ENCODE assay signal across 8 cellular contexts in genomic region chr13:110593430-110594130, GRCh38. TPM values are rescaled to one million over a fixed set of nuclear protein-coding genes. Genes with fewer than 3 reads are reported as not detected.
DNase-seq lines count a peak whose midpoint lies in the region; ATAC-seq and TF ChIP-seq lines count a peak whose summit lies in the region.

No MANE protein-coding gene starts in this region.

- DNase-seq in A172 (ENCODE audit: low spot score) = peak; percentile 72
- peak; percentile 73 for DNase-seq in ELR (ENCODE audit: low read depth)
- peak; percentile 86 to 89 for DNase-seq in Kasumi-1 (lab: John Stamatoyannopoulos, UW)
- DNase-seq in SK-N-SH = peak; percentile 80
- peak; percentile 75 for DNase-seq in fibroblast of mammary gland (ENCODE audit: low read depth)
- DNase-seq in neural progenitor cell (ENCODE audit: low spot score) = peak; percentile 65
- DNase-seq in retina = no peak

- H3K36me3 Mint-ChIP-seq in neural progenitor cell = no peaks in the 10 kb centered on the region

- CTCF ChIA-PET in SK-N-SH (lab: Yijun Ruan, JAX) = interaction anchor here (0.6 to 2.7 kb wide), 37 partner anchors 9 to 473 kb away, joined by 3 to 16 read pairs (median 4); partner anchors contain the start of genes NAXD and RAB20

- H3K4me2 ChIP-seq in SK-N-SH (no peak overlapping the region), neural progenitor cell (no peak overlapping the region)

- POLR2A ChIA-PET in SK-N-SH (lab: Yijun Ruan, JAX) = interaction anchor here (1.0 kb wide), 1 partner anchor 122 kb away, joined by 10 read pairs; no protein-coding TSS in a partner anchor

- no peaks in the 10 kb centered on the region for H3K9me3 Mint-ChIP-seq in neural progenitor cell

- H3K27me3 Mint-ChIP-seq in neural progenitor cell (ENCODE audit: insufficient read depth, low read depth) = peaks cover 3% of the 10 kb centered on the region

- H3K36me3 ChIP-seq in SK-N-SH (replicated peaks in 1 of 2; ENCODE audit: control insufficient read depth in 1 of 2, insufficient read depth in 2 of 2, low read length in 1 of 2) (no peaks in the 10 kb centered on the region), neural progenitor cell (no peaks in the 10 kb centered on the region)

- no peak for TF ChIP-seq EP300 in SK-N-SH (IDR thresholded peaks at IDR 0.05; ENCODE audit: borderline replicate concordance in 1 of 2, low read depth in 1 of 2, low read length in 1 of 2)

- H3K9me2 ChIP-seq in SK-N-SH = no peaks in the 10 kb centered on the region

- H3F3A ChIP-seq in SK-N-SH (replicated peaks; ENCODE audit: insufficient read depth) = peaks cover 3% of the 10 kb centered on the region
- peaks cover 3% of the 10 kb centered on the region for H3F3A ChIP-seq in neural progenitor cell (ENCODE audit: low read depth)

- no peaks in the 10 kb centered on the region for H3K4me1 Mint-ChIP-seq in neural progenitor cell

- H3K79me2 ChIP-seq in SK-N-SH (ENCODE audit: insufficient read depth) (no peaks in the 10 kb centered on the region), neural progenitor cell (ENCODE audit: low read depth) (no peaks in the 10 kb centered on the region)

- H3K4me3 Mint-ChIP-seq in neural progenitor cell = no peak overlapping the region

- H2AFZ ChIP-seq in SK-N-SH (ENCODE audit: low read depth) (peak overlapping the region; percentile 58; the same call in 1 of the 2 replicates), neural progenitor cell (replicated peaks) (no peak overlapping the region)

- 47% methylated on average over 6 of the region's 6 CpGs for WGBS in SK-N-SH (ENCODE audit: low lambda C conversion rate)

- H4K20me1 ChIP-seq in SK-N-SH (ENCODE audit: insufficient read depth) (no peaks in the 10 kb centered on the region), neural progenitor cell (ENCODE audit: low read depth) (no peaks in the 10 kb centered on the region)

- H3K9ac ChIP-seq in SK-N-SH = no peak overlapping the region
- H3K9ac ChIP-seq in neural progenitor cell = no peak overlapping the region

- no peak overlapping the region for H3K27ac ChIP-seq in SK-N-SH (ENCODE audit: low read depth in 2 of 2, low read length in 1 of 2)
- no peak overlapping the region for H3K27ac ChIP-seq in neural progenitor cell

- ATAC-seq in GM21723 (IDR thresholded peaks at IDR 0.05; ENCODE audit: unreplicated experiment) = peak; percentile 89

- H3K4me3 ChIP-seq in SK-N-SH (ENCODE audit: low read depth in 2 of 2, low read length in 1 of 2) (no peak overlapping the region), fibroblast of mammary gland (ENCODE audit: control insufficient read depth, low read depth, low read length) (no peak overlapping the region), neural progenitor cell (no peak overlapping the region)

- no peaks in the 10 kb centered on the region for H3K9me3 ChIP-seq in SK-N-SH
- no peaks in the 10 kb centered on the region for H3K9me3 ChIP-seq in neural progenitor cell (ENCODE audit: low read depth)

- peak; percentile 83 for TF ChIP-seq RAD21 in SK-N-SH (IDR thresholded peaks at IDR 0.05; ENCODE audit: low read length)

- H3K27me3 ChIP-seq in SK-N-SH (ENCODE audit: insufficient read depth) = no peaks in the 10 kb centered on the region
- H3K27me3 ChIP-seq in neural progenitor cell = no peaks in the 10 kb centered on the region

- peak; percentile 69 for TF ChIP-seq CTCF in SK-N-SH (IDR thresholded peaks at IDR 0.05)
- TF ChIP-seq CTCF in fibroblast of mammary gland (conservative IDR thresholded peaks at IDR 0.05; ENCODE audit: control insufficient read depth, insufficient read depth, low read depth, low read length) = peak; percentile 63
- TF ChIP-seq CTCF in neural progenitor cell (IDR thresholded peaks at IDR 0.05) = peak; percentile 68

- peak overlapping the region; percentile 60 for H3K27ac Mint-ChIP-seq in neural progenitor cell

- H3K4me1 ChIP-seq in SK-N-SH (ENCODE audit: control insufficient read depth in 1 of 2, insufficient read depth in 2 of 2, low read depth in 1 of 2, low read length in 1 of 2) (no peaks in the 10 kb centered on the region), neural progenitor cell (no peaks in the 10 kb centered on the region)

TF ChIP-seq in SK-N-SH, 30 proteins besides CTCF, POLR2A, EP300 and RAD21:
- TF ChIP-seq SMC3 (IDR thresholded peaks at IDR 0.05; ENCODE audit: low read depth, low read length) (peak; percentile 47), FOSL2 (IDR thresholded peaks at IDR 0.05; ENCODE audit: borderline replicate concordance, low read depth) (no peak)

RNA-seq across cellular contexts. Expression of gene NAXD, which starts 21.8 kb away (rescaled TPM):
- 4.8 and 7.2 TPM in 2 replicates for total RNA-seq in A172 (2014; rRNA removed; shearing (Covaris generic))
- polyA plus RNA-seq in SK-N-SH (2012; rRNA removed) = 32.4 and 39.8 TPM in 2 replicates
- 19.9 and 25.5 TPM in 2 replicates for polyA plus RNA-seq in SK-N-SH (2012; cell fraction: cytosol; rRNA removed)
- 97.8 and 104 TPM in 2 replicates for polyA plus RNA-seq in SK-N-SH (2012; cell fraction: nucleus; rRNA removed)
- total RNA-seq in neural progenitor cell (ENCODE audit: low replicate concordance) = 17.7 and 23.7 TPM in 2 replicates

RNA-seq across cellular contexts. Expression of gene RAB20, which starts 32.1 kb away (rescaled TPM):
- 1.7 and 3.6 TPM in 2 replicates for total RNA-seq in A172 (2014; rRNA removed; shearing (Covaris generic))
- 4.9 and 5.2 TPM in 2 replicates for polyA plus RNA-seq in SK-N-SH (2012; rRNA removed)
- 4.8 and 5.3 TPM in 2 replicates for polyA plus RNA-seq in SK-N-SH (2012; cell fraction: cytosol; rRNA removed)
- 2.7 and 3.6 TPM in 2 replicates for polyA plus RNA-seq in SK-N-SH (2012; cell fraction: nucleus; rRNA removed)
- total RNA-seq in neural progenitor cell (ENCODE audit: low replicate concordance) = 0.58 and 2.4 TPM in 2 replicates
